Comparison of ENCODE assay signal across 10 cellular contexts in genomic region chr11:12815150-12815523, GRCh38.
A peak's percentile ranks its signal among the peaks of the same experiment; 100 is the strongest.
DNase-seq lines count a peak whose midpoint lies in the region; ATAC-seq and TF ChIP-seq lines count a peak whose summit lies in the region.
"Had no signal": no experiment of that assay in that cellular context is flagged by ENCODE, and none has a peak within 500 bp of the region (broad histone marks: within the 10 kb centered on the region; RNA-seq: fewer than 3 reads in every experiment).

No MANE protein-coding gene starts in this region.

- 15 to 17% methylated on average over 3 of the region's 3 CpGs for WGBS in esophagus squamous epithelium, 2 donors
- WGBS in prostate gland: 17% methylated on average over 3 of the region's 3 CpGs

- POLR2A ChIA-PET in A673 (lab: Charles Lee; ENCODE audit: low non-redundant PET) (interaction anchor here (0.5 kb wide), 1 partner anchor 72 kb away, joined by 8 read pairs; no protein-coding TSS in a partner anchor), RWPE1 (lab: Yijun Ruan, JAX; ENCODE audit: low non-redundant PET) (no interaction called here)

- H3K27ac ChIP-seq in A673 (ENCODE audit: low read depth, low read length, poor library complexity, severe bottlenecking) (peak overlapping the region; percentile 49), RWPE1 (peak overlapping the region; percentile 90), esophagus squamous epithelium (peak overlapping the region; percentile 61 to 87 (median 84)), prostate gland (peak overlapping the region; percentile 59 to 63)

- DNase-seq in A673 (ENCODE audit: low spot score) (no peak), RWPE1 (ENCODE audit: low spot score) (no peak), esophagus squamous epithelium (lab: John Stamatoyannopoulos, UW) (no peak), prostate gland (ENCODE audit: low spot score) (no peak), NCI-H146 (lab: John Stamatoyannopoulos, UW) (no peak), ureter (ENCODE audit: low spot score) (no peak)
- DNase-seq: stimulated activated CD4-positive, alpha-beta T cell treated with anti-CD3 and anti-CD28 coated beads, Interleukin-12 subunit alpha, Interleukin-12 subunit beta, amount 100 ng/mL, for 4 hours; stimulated activated CD8-positive, alpha-beta memory T cell treated with anti-CD3 and anti-CD28 coated beads, Interleukin-4, amount 100 ng/mL, for 48 hours had no signal

- no peaks in the 10 kb centered on the region for H3K27me3 ChIP-seq in A673 (replicated peaks; ENCODE audit: insufficient read depth, low read depth, low read length, poor library complexity)
- H3K27me3 ChIP-seq in esophagus squamous epithelium: no peaks in the 10 kb centered on the region
- no peaks in the 10 kb centered on the region for H3K27me3 ChIP-seq in prostate gland (replicated peaks; ENCODE audit: insufficient read depth)

- no peaks in the 10 kb centered on the region for H3K36me3 ChIP-seq in A673 (ENCODE audit: insufficient read depth, low read length, poor library complexity, severe bottlenecking)
- no peaks in the 10 kb centered on the region for H3K36me3 ChIP-seq in esophagus squamous epithelium
- H3K36me3 ChIP-seq in prostate gland: no peaks in the 10 kb centered on the region

- H3K4me1 ChIP-seq in A673 (ENCODE audit: insufficient read depth, low read length, poor library complexity, severe bottlenecking) (peaks cover 55% of the 10 kb centered on the region), esophagus squamous epithelium (peaks cover 27 to 72% (median 41%) of the 10 kb centered on the region in 3 donors), prostate gland (replicated peaks) (peaks cover 2% of the 10 kb centered on the region)

- TF ChIP-seq CTCF in A673 (conservative IDR thresholded peaks at IDR 0.05; ENCODE audit: low read depth, low read length) (no peak), RWPE1 (conservative IDR thresholded peaks at IDR 0.05; ENCODE audit: low read depth) (no peak), esophagus squamous epithelium (IDR thresholded peaks at IDR 0.05) (no peak), prostate gland (IDR thresholded peaks at IDR 0.05) (no peak)

- H3K4me3 ChIP-seq in A673 (ENCODE audit: low read depth, low read length, poor library complexity, severe bottlenecking) (peak overlapping the region; percentile 32), esophagus squamous epithelium (peak overlapping the region in 3 of 4 donors; percentile 0 to 44 (median 15)), prostate gland (no peak overlapping the region)

- intact Hi-C loops in A673 (cut with micrococcal nuclease; ENCODE audit: unreplicated experiment) (loop anchor here (10.0 kb wide), 1 partner anchor 140 kb away; the partner anchor contains the start of gene TEAD1), esophagus squamous epithelium (cut with DNase I) (no loop called here), prostate gland (cut with DNase I) (loop anchor here (5.0 to 10.0 kb wide), 2 partner anchors 62 to 210 kb away; no protein-coding TSS in a partner anchor)

- CTCF ChIA-PET in A673 (lab: Charles Lee) (interaction anchor here (0.8 kb wide), 2 partner anchors 49 to 215 kb away, joined by 5 to 6 read pairs; no protein-coding TSS in a partner anchor), RWPE1 (lab: Yijun Ruan, JAX) (no interaction called here)

- H3K9me3 ChIP-seq in A673 (ENCODE audit: low read depth, low read length, poor library complexity, severe bottlenecking) (no peaks in the 10 kb centered on the region), esophagus squamous epithelium (no peaks in the 10 kb centered on the region), prostate gland (no peaks in the 10 kb centered on the region)

- TF ChIP-seq POLR2A in esophagus squamous epithelium (IDR thresholded peaks at IDR 0.05) (no peak), prostate gland (IDR thresholded peaks at IDR 0.05) (no peak)

- ATAC-seq in HG02610 (IDR thresholded peaks at IDR 0.05; ENCODE audit: unreplicated experiment): no peak
- ATAC-seq in GM21360 (IDR thresholded peaks at IDR 0.05; ENCODE audit: unreplicated experiment): no peak

- BruUV-seq in A673 (replicated peaks; lab: Mats Ljungman, UMichigan): no TSS peak

Comparison
In these comparisons a context has a peak if more than half of its experiments do, and no peak if none do; other contexts are left out.
1. H3K4me3 ChIP-seq: peak in A673 (single experiment) and esophagus squamous epithelium (3 of 4); none in prostate gland (0 of 2).
2. Peak in every context shown above with its lines, with median percentiles within 50 percentile points of each other: H3K27ac ChIP-seq.